18 cellular contexts compared by ENCODE assay signal in the genomic region with DNA sequence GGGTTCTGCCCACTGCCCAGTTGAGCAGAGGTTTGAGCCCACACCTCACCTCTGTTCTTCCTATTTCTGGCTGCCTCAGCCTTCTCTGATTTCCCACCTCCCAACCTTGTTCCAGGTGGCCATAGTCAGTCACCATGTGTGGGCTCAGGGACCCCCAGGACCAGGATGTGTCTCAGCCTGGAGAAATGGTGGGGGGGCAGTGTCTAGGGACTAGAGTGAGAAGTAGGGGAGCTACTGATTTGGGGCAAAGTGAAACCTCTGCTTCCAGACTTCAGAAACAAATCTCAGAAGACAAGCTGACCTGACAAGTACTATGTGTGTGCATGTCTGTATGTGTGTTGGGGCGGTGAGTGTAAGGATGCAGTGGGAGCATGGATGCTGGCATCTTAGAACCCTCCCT. TPM values are rescaled to one million over a fixed set of nuclear protein-coding genes. Genes with fewer than 3 reads are reported as not detected.
A peak's percentile ranks its signal among the peaks of the same experiment; 100 is the strongest.
DNase-seq lines count a peak whose midpoint lies in the region; ATAC-seq and TF ChIP-seq lines count a peak whose summit lies in the region.
"Had no signal": no experiment of that assay in that cellular context is flagged by ENCODE, and none has a peak within 500 bp of the region (broad histone marks: within the 10 kb centered on the region; RNA-seq: fewer than 3 reads in every experiment).

No MANE protein-coding gene starts in this region.

- H3K23ac ChIP-seq in neuronal stem cell (ENCODE audit: low read depth, low read length, poor library complexity), result no peak overlapping the region

- H3K27ac Mint-ChIP-seq in activated T-cell treated with anti-CD3 and anti-CD28 coated beads, Interleukin-2, amount 50 U/mL, for 24 hours, result peak overlapping the region; percentile 41
- peak overlapping the region; percentile 27 for H3K27ac Mint-ChIP-seq in chondrocyte (ENCODE audit: unreplicated experiment)

- H3K18ac ChIP-seq in neuronal stem cell (ENCODE audit: low read length), result no peak overlapping the region

- no peak overlapping the region for H2AK5ac ChIP-seq in neuronal stem cell (ENCODE audit: low read depth, low read length)

- H3K27me3 ChIP-seq in Loucy (ENCODE audit: insufficient read depth, low read length, poor library complexity, severe bottlenecking), result no peaks in the 10 kb centered on the region
- no peaks in the 10 kb centered on the region for H3K27me3 ChIP-seq in neuronal stem cell (ENCODE audit: control insufficient read depth in 3 of 3, insufficient read depth in 3 of 3, low read depth in 1 of 3, low read length in 3 of 3)
- H3K27me3 ChIP-seq: heart left ventricle, MG63, vagina had no signal

- no peaks in the 10 kb centered on the region for H4K20me1 ChIP-seq in Loucy (ENCODE audit: insufficient read depth, low read length, poor library complexity, severe bottlenecking)

- H3K4me2 ChIP-seq in Loucy (ENCODE audit: low read depth, low read length, poor library complexity, severe bottlenecking) (peak overlapping the region; percentile 89), neuronal stem cell (ENCODE audit: insufficient read depth, low read length, poor library complexity, severe bottlenecking) (no peak overlapping the region)

- H3K9ac ChIP-seq in Loucy (ENCODE audit: low read depth, low read length, poor library complexity, severe bottlenecking) (peak overlapping the region; percentile 98), neuronal stem cell (ENCODE audit: low read depth, low read length, poor library complexity) (peak overlapping the region; percentile 7)

- no peak for ATAC-seq in GM18873 (IDR thresholded peaks at IDR 0.05; ENCODE audit: low FRiP score, unreplicated experiment)
- ATAC-seq: heart left ventricle, right cardiac atrium had no signal

- no peak overlapping the region for H3K14ac ChIP-seq in neuronal stem cell (ENCODE audit: low read length)

- peaks cover 13% of the 10 kb centered on the region for H3K4me1 Mint-ChIP-seq in activated T-cell treated with anti-CD3 and anti-CD28 coated beads, Interleukin-2, amount 50 U/mL, for 24 hours (ENCODE audit: low read depth)
- H3K4me1 Mint-ChIP-seq in chondrocyte (ENCODE audit: low read depth), result peaks cover 33% of the 10 kb centered on the region

- H3K27me3 Mint-ChIP-seq in activated T-cell treated with anti-CD3 and anti-CD28 coated beads, Interleukin-2, amount 50 U/mL, for 24 hours, result no peaks in the 10 kb centered on the region
- H3K27me3 Mint-ChIP-seq in chondrocyte (ENCODE audit: low read depth), result no peaks in the 10 kb centered on the region

- H3F3A ChIP-seq in Loucy (ENCODE audit: low read depth), result no peaks in the 10 kb centered on the region

- no peak overlapping the region for H3K4ac ChIP-seq in neuronal stem cell (ENCODE audit: low read length)

- no peak overlapping the region for H2BK12ac ChIP-seq in neuronal stem cell (ENCODE audit: low read length)

- peaks cover 27% of the 10 kb centered on the region for H3K4me1 ChIP-seq in Loucy (ENCODE audit: insufficient read depth, low read length, poor library complexity, severe bottlenecking)
- H3K4me1 ChIP-seq in neuronal stem cell (ENCODE audit: control insufficient read depth in 2 of 2, insufficient read depth in 1 of 2, low read depth in 1 of 2, low read length in 2 of 2), result peaks cover 3 to 13% of the 10 kb centered on the region in 2 donors

- H3K4me3 ChIP-seq in Loucy (ENCODE audit: low read length, poor library complexity, severe bottlenecking), result no peak overlapping the region
- no peak overlapping the region for H3K4me3 ChIP-seq in neuronal stem cell (ENCODE audit: low read length in 2 of 2)
- H3K4me3 ChIP-seq: heart left ventricle, MG63, vagina had no signal

- H3K4me3 Mint-ChIP-seq in activated T-cell treated with anti-CD3 and anti-CD28 coated beads, Interleukin-2, amount 50 U/mL, for 24 hours, result peak overlapping the region; percentile 74
- peak overlapping the region; percentile 41 for H3K4me3 Mint-ChIP-seq in chondrocyte (ENCODE audit: unreplicated experiment)

- no peak overlapping the region for H2BK15ac ChIP-seq in neuronal stem cell (ENCODE audit: low read length)

- WGBS in neuronal stem cell (ENCODE audit: extremely low coverage in 2 of 2, insufficient read length in 2 of 2, insufficient replicate concordance in 1 of 2), 2 donors, result no CpG with 5 or more reads among the region's 1 CpG

- intact Hi-C loops in head of caudate nucleus (cut with DNase I), result no loop called here

- H4K91ac ChIP-seq in neuronal stem cell (ENCODE audit: low read depth, low read length, poor library complexity), result no peak overlapping the region

- H3K9me3 ChIP-seq in Loucy (ENCODE audit: insufficient read depth, low read depth, low read length), result no peaks in the 10 kb centered on the region
- H3K9me3 ChIP-seq in neuronal stem cell (replicated peaks in 1 of 2; ENCODE audit: control insufficient read depth in 2 of 2, insufficient read depth in 1 of 2, low read depth in 1 of 2, low read length in 2 of 2), result no peaks in the 10 kb centered on the region
- H3K9me3 ChIP-seq: heart left ventricle, MG63, vagina had no signal

- no peak overlapping the region for H4K8ac ChIP-seq in neuronal stem cell (ENCODE audit: low read depth, low read length)

- H3K79me2 ChIP-seq in Loucy (ENCODE audit: insufficient read depth, low read length), result peaks cover 15% of the 10 kb centered on the region

- H2AFZ ChIP-seq in Loucy (ENCODE audit: low read length), result no peak overlapping the region
- H2AFZ ChIP-seq in neuronal stem cell (ENCODE audit: low read length), result no peak overlapping the region

- H3K9me3 Mint-ChIP-seq in activated T-cell treated with anti-CD3 and anti-CD28 coated beads, Interleukin-2, amount 50 U/mL, for 24 hours, result no peaks in the 10 kb centered on the region
- H3K9me3 Mint-ChIP-seq in chondrocyte (ENCODE audit: low read depth), result no peaks in the 10 kb centered on the region

- no peak for DNase-seq in activated T-cell treated with anti-CD3 and anti-CD28 coated beads, Interleukin-2, amount 50 U/mL, for 24 hours
- DNase-seq in activated T-cell treated with anti-CD3 and anti-CD28 coated beads for 4 hours (no peak), chondrocyte (ENCODE audit: low spot score) (no peak), neuronal stem cell (ENCODE audit: low spot score) (no peak), GM10266 (ENCODE audit: extremely low spot score) (no peak), head of caudate nucleus (no peak)
- DNase-seq: activated CD4-positive, alpha-beta T cell treated with anti-CD3 and anti-CD28 coated beads, Interleukin-2, amount 50 U/mL, for 48 hours; heart left ventricle; MG63; NCI-H2029 treated with DMSO at 0.1 percent for 48 hours; NCI-H82; stimulated activated CD4-positive, alpha-beta T cell treated with anti-CD3 and anti-CD28 coated beads, Interleukin-2, amount 100 ng/mL, for 48 hours; T-helper 9 cell had no signal

- H3K27ac ChIP-seq in neuronal stem cell (replicated peaks; ENCODE audit: low read length), result no peak overlapping the region

- no peak overlapping the region for H2BK120ac ChIP-seq in neuronal stem cell (ENCODE audit: low read depth, low read length)

- TF ChIP-seq CTCF in Loucy (conservative IDR thresholded peaks at IDR 0.05; ENCODE audit: low read length) (no peak), chondrocyte (IDR thresholded peaks at IDR 0.05) (no peak), GM10266 (IDR thresholded peaks at IDR 0.05; ENCODE audit: control insufficient read depth, insufficient read depth, low read depth, missing control alignments) (no peak)

- peaks cover 4% of the 10 kb centered on the region for H3K36me3 Mint-ChIP-seq in activated T-cell treated with anti-CD3 and anti-CD28 coated beads, Interleukin-2, amount 50 U/mL, for 24 hours (ENCODE audit: low read depth)
- peaks cover 2% of the 10 kb centered on the region for H3K36me3 Mint-ChIP-seq in chondrocyte (ENCODE audit: low read depth)

- H3K9me2 ChIP-seq in Loucy (replicated peaks; ENCODE audit: low read depth, low read length), result no peaks in the 10 kb centered on the region

- H3K79me1 ChIP-seq in neuronal stem cell (ENCODE audit: low read depth, low read length), result peaks cover 1% of the 10 kb centered on the region

- no peak overlapping the region for H2BK5ac ChIP-seq in neuronal stem cell (ENCODE audit: low read length)

- no peaks in the 10 kb centered on the region; the same call in 1 of the 2 replicates for H3K36me3 ChIP-seq in Loucy (ENCODE audit: insufficient read depth, low read length)
- peaks cover 0 to 13% of the 10 kb centered on the region in 2 donors for H3K36me3 ChIP-seq in neuronal stem cell (replicated peaks in 1 of 2; ENCODE audit: control insufficient read depth in 2 of 2, insufficient read depth in 2 of 2, low read length in 2 of 2)
- H3K36me3 ChIP-seq: heart left ventricle, MG63, vagina had no signal

RNA-seq across cellular contexts. Expression of a gene that starts 22.9 kb away (rescaled TPM):
- 4.9 to 7.0 TPM (median 5.1 TPM) in 3 replicates for total RNA-seq in chondrocyte
- polyA plus RNA-seq in neuronal stem cell (2013, experiment 1 of 2), result 31.0 TPM
- 29.9 TPM for polyA plus RNA-seq in neuronal stem cell (2013, experiment 2 of 2)

RNA-seq across cellular contexts. Expression of a gene that starts 35.1 kb away (rescaled TPM):
- total RNA-seq in chondrocyte, result 0.21 TPM in 1 of 3 replicates, not detected in the others
- polyA plus RNA-seq in neuronal stem cell (2013, experiment 1 of 2), result 0.06 TPM
- 0.03 TPM for polyA plus RNA-seq in neuronal stem cell (2013, experiment 2 of 2)

RNA-seq across cellular contexts. Expression of a gene that starts 35.2 kb away (rescaled TPM):
- 0.47 to 0.82 TPM (median 0.64 TPM) in 3 replicates for total RNA-seq in chondrocyte
- polyA plus RNA-seq in neuronal stem cell (2013, experiment 1 of 2), result 0.04 TPM
- not detected for polyA plus RNA-seq in neuronal stem cell (2013, experiment 2 of 2)

RNA-seq across cellular contexts. Expression of a gene that starts 50.8 kb away (rescaled TPM):
- total RNA-seq in chondrocyte, result not detected in 3 replicates
- polyA plus RNA-seq in neuronal stem cell (2013, experiment 1 of 2), result not detected
- not detected for polyA plus RNA-seq in neuronal stem cell (2013, experiment 2 of 2)
- total RNA-seq: epithelial cell of proximal tubule, heart left ventricle, right cardiac atrium had no signal

RNA-seq across cellular contexts. Expression of a gene that starts 50.9 kb away (rescaled TPM):
- 0.05 TPM in 1 of 3 replicates, not detected in the others for total RNA-seq in chondrocyte
- polyA plus RNA-seq in neuronal stem cell (2013, experiment 1 of 2), result 0.01 TPM
- polyA plus RNA-seq in neuronal stem cell (2013, experiment 2 of 2), result 0.01 TPM
- total RNA-seq: epithelial cell of proximal tubule had no signal
